ENCODE assay signal across 17 cellular contexts in genomic region chr15:67190813-67191212, GRCh38.
A peak's percentile ranks its signal among the peaks of the same experiment; 100 is the strongest.
DNase-seq lines count a peak whose midpoint lies in the region; ATAC-seq and TF ChIP-seq lines count a peak whose summit lies in the region.
"Had no signal": no experiment of that assay in that cellular context is flagged by ENCODE, and none has a peak within 500 bp of the region (broad histone marks: within the 10 kb centered on the region; RNA-seq: fewer than 3 reads in every experiment).

No MANE protein-coding gene starts in this region.

- H3K27ac Mint-ChIP-seq in type B pancreatic cell: no peak overlapping the region
- H3K27ac Mint-ChIP-seq: activated CD4-positive, alpha-beta T cell treated with anti-CD3 and anti-CD28 coated beads, Interleukin-2, amount 10 ng/mL, durations not matched to agents 24 days and 14 days; activated naive CD4-positive, alpha-beta T cell treated with anti-CD3 and anti-CD28 coated beads, Interleukin-2, amount 50 U/mL, for 24 hours had no signal

- peak overlapping the region in 10 of 12 donors; percentile 66 to 98 (median 93) for H3K27ac ChIP-seq in heart left ventricle
- peak overlapping the region; percentile 22 for H3K27ac ChIP-seq in osteoblast (ENCODE audit: low read depth, low read length)
- H3K27ac ChIP-seq: pancreas had no signal

- TF ChIP-seq CTCF in heart left ventricle (IDR thresholded peaks at IDR 0.05) (no peak), osteoblast (IDR thresholded peaks at IDR 0.05; ENCODE audit: extremely low read depth, low read depth, low read length) (no peak), type B pancreatic cell (conservative IDR thresholded peaks at IDR 0.05) (no peak)

- H3K4me1 Mint-ChIP-seq in type B pancreatic cell (ENCODE audit: unreplicated experiment): peaks cover 21% of the 10 kb centered on the region
- H3K4me1 Mint-ChIP-seq: activated naive CD4-positive, alpha-beta T cell treated with anti-CD3 and anti-CD28 coated beads, Interleukin-2, amount 50 U/mL, for 24 hours had no signal

- H3K4me1 ChIP-seq in heart left ventricle: peaks cover 10 to 76% (median 63%) of the 10 kb centered on the region in 12 donors
- H3K4me1 ChIP-seq in osteoblast (ENCODE audit: insufficient read depth, low read length): peaks cover 38% of the 10 kb centered on the region

- H3K9me3 ChIP-seq in heart left ventricle: no peaks in the 10 kb centered on the region
- no peaks in the 10 kb centered on the region for H3K9me3 ChIP-seq in osteoblast (ENCODE audit: low read depth, low read length)
- H3K9me3 ChIP-seq: pancreas had no signal

- H3K4me3 Mint-ChIP-seq in type B pancreatic cell: no peak overlapping the region
- H3K4me3 Mint-ChIP-seq: activated CD4-positive, alpha-beta T cell treated with anti-CD3 and anti-CD28 coated beads, Interleukin-2, amount 10 ng/mL, durations not matched to agents 24 days and 14 days; activated naive CD4-positive, alpha-beta T cell treated with anti-CD3 and anti-CD28 coated beads, Interleukin-2, amount 50 U/mL, for 24 hours had no signal

- no peak overlapping the region for H3K4me2 ChIP-seq in osteoblast (ENCODE audit: insufficient read depth, low read length)

- WGBS in heart left ventricle, 4 donors: 93 to 96% (median 95%) methylated on average over 11 of the region's 11 CpGs

- H3K9me3 Mint-ChIP-seq in type B pancreatic cell: no peaks in the 10 kb centered on the region
- H3K9me3 Mint-ChIP-seq: activated CD4-positive, alpha-beta T cell treated with anti-CD3 and anti-CD28 coated beads, Interleukin-2, amount 10 ng/mL, durations not matched to agents 24 days and 14 days; activated naive CD4-positive, alpha-beta T cell treated with anti-CD3 and anti-CD28 coated beads, Interleukin-2, amount 50 U/mL, for 24 hours; naive B cell had no signal

- no peak for ATAC-seq in heart left ventricle
- no peak for ATAC-seq in left ventricle myocardium superior
- no peak for ATAC-seq in HG02588 (IDR thresholded peaks at IDR 0.05; ENCODE audit: unreplicated experiment)
- no peak for ATAC-seq in HG02623 (IDR thresholded peaks at IDR 0.05; ENCODE audit: unreplicated experiment)
- ATAC-seq: pancreas had no signal

- no peaks in the 10 kb centered on the region for H3K27me3 ChIP-seq in heart left ventricle
- H3K27me3 ChIP-seq in osteoblast (ENCODE audit: insufficient read depth, low read length): no peaks in the 10 kb centered on the region
- H3K27me3 ChIP-seq: pancreas had no signal

- no peak for DNase-seq in heart left ventricle
- no peak for DNase-seq in left ventricle myocardium superior
- peak; percentile 21 for DNase-seq in SW480 (ENCODE audit: low spot score)
- DNase-seq in osteoblast (ENCODE audit: insufficient read length, low spot score, missing footprints): no peak
- peak; percentile 13 for DNase-seq in type B pancreatic cell (ENCODE audit: extremely low spot score, unreplicated experiment)
- no peak for DNase-seq in stimulated activated CD8-positive, alpha-beta memory T cell treated with anti-CD3 and anti-CD28 coated beads, Interleukin-4, amount 100 ng/mL, for 48 hours
- DNase-seq: activated CD4-positive, alpha-beta T cell treated with anti-CD3 and anti-CD28 coated beads, Interleukin-2, amount 10 ng/mL, durations not matched to agents 24 days and 14 days; foreskin fibroblast; naive B cell; NCI-H1417 treated with DMSO at 0.1 percent for 48 hours; NCI-H2171 treated with DMSO at 0.1 percent for 48 hours; NCI-H82; pancreas; stimulated activated CD4-positive, alpha-beta T cell treated with anti-CD3 and anti-CD28 coated beads, Interleukin-2, amount 100 ng/mL, for 48 hours had no signal

- H3K4me3 ChIP-seq in heart left ventricle (no peak overlapping the region), osteoblast (ENCODE audit: insufficient read depth, low read length) (no peak overlapping the region)
- H3K4me3 ChIP-seq: pancreas had no signal

- intact Hi-C loops in heart left ventricle (cut with DNase I) (loop anchor here in 2 of 10 donors (5.0 kb wide), 1 partner anchor 124 kb away; the partner anchor contains the start of gene SMAD3 (in 2 of the 2)), left ventricle myocardium superior (cut with micrococcal nuclease) (no loop called here)

- H3K79me2 ChIP-seq in osteoblast (ENCODE audit: insufficient read depth, low read length): peaks cover 12% of the 10 kb centered on the region

- H3K36me3 ChIP-seq in heart left ventricle (peaks cover 0 to 78% (median 42%) of the 10 kb centered on the region in 9 donors), osteoblast (ENCODE audit: insufficient read depth, low read length) (peaks cover 99% of the 10 kb centered on the region)

- H3K36me3 Mint-ChIP-seq in type B pancreatic cell: peaks cover 47% of the 10 kb centered on the region

- no peaks in the 10 kb centered on the region for H3K27me3 Mint-ChIP-seq in type B pancreatic cell
- H3K27me3 Mint-ChIP-seq: activated CD4-positive, alpha-beta T cell treated with anti-CD3 and anti-CD28 coated beads, Interleukin-2, amount 10 ng/mL, durations not matched to agents 24 days and 14 days; activated naive CD4-positive, alpha-beta T cell treated with anti-CD3 and anti-CD28 coated beads, Interleukin-2, amount 50 U/mL, for 24 hours; naive B cell had no signal

- no peak overlapping the region for H2AFZ ChIP-seq in osteoblast (ENCODE audit: low read length)

- no peaks in the 10 kb centered on the region for H4K20me1 ChIP-seq in osteoblast (ENCODE audit: insufficient read depth, low read length)

- no peak for TF ChIP-seq POLR2A in heart left ventricle (IDR thresholded peaks at IDR 0.05)

Comparison
In these comparisons a context has a peak if more than half of its experiments do, and no peak if none do; other contexts are left out.
1. DNase-seq: peak in SW480 (single experiment) and type B pancreatic cell (single experiment); none in heart left ventricle (0 of 5), left ventricle myocardium superior (single experiment), osteoblast (single experiment) and stimulated activated CD8-positive, alpha-beta memory T cell treated with anti-CD3 and anti-CD28 coated beads, Interleukin-4, amount 100 ng/mL, for 48 hours (single experiment).